In genomic region chr17:80124351-80124981, GRCh38 we compare ENCODE assay signal across 1 cellular context.
TF ChIP-seq lines count a peak whose summit lies in the region.

No MANE protein-coding gene starts in this region.

TF ChIP-seq in HepG2, 621 proteins besides CTCF, POLR2A, EP300 and RAD21 (continued from another document and continues in another):
- TF ChIP-seq ZNF687 (CRISPR knock-in tag; IDR thresholded peaks at IDR 0.05) = peak; percentile 52
- TF ChIP-seq ZFX (CRISPR knock-in tag; IDR thresholded peaks at IDR 0.05; ENCODE audit: low read depth) = peak; percentile 73
- peak; percentile 50 for TF ChIP-seq SAP130 (CRISPR knock-in tag; IDR thresholded peaks at IDR 0.05; ENCODE audit: low read depth)
- TF ChIP-seq KDM2A (CRISPR knock-in tag; IDR thresholded peaks at IDR 0.05; ENCODE audit: borderline replicate concordance, low read depth) = peak; percentile 46; the same call in 1 of the 2 replicates
- no peak for TF ChIP-seq ATF7 (IDR thresholded peaks at IDR 0.05)
- peak; percentile 67; the same call in 1 of the 2 replicates for TF ChIP-seq ATF7 (CRISPR knock-in tag; IDR thresholded peaks at IDR 0.05)
- peak; percentile 42; the same call in 1 of the 2 replicates for TF ChIP-seq ARID4A (CRISPR knock-in tag; IDR thresholded peaks at IDR 0.05; ENCODE audit: borderline replicate concordance)
- TF ChIP-seq ZNF891 (CRISPR knock-in tag; IDR thresholded peaks at IDR 0.05) = peak; percentile 35; the same call in 1 of the 2 replicates
- peak; percentile 60; the same call in 1 of the 2 replicates for TF ChIP-seq IKZF5 (CRISPR knock-in tag; IDR thresholded peaks at IDR 0.05)
- no peak for TF ChIP-seq HDAC6 (IDR thresholded peaks at IDR 0.05; ENCODE audit: low read depth, low read length)
- TF ChIP-seq GZF1 (CRISPR knock-in tag; IDR thresholded peaks at IDR 0.05) = no peak
- no peak for TF ChIP-seq ZBTB2 (CRISPR knock-in tag; IDR thresholded peaks at IDR 0.05; ENCODE audit: low read depth)
- no peak for TF ChIP-seq NPAS2 (CRISPR knock-in tag; IDR thresholded peaks at IDR 0.05; ENCODE audit: borderline replicate concordance)
- no peak for TF ChIP-seq SNAPC5 (CRISPR knock-in tag; IDR thresholded peaks at IDR 0.05; ENCODE audit: borderline replicate concordance)
- TF ChIP-seq TEAD3 (CRISPR knock-in tag; optimal IDR thresholded peaks at IDR 0.05; ENCODE audit: borderline replicate concordance) = no peak
- 0 out of 2 replicates have a peak, but pooled peaks have one; percentile 19 for TF ChIP-seq PHF21A (CRISPR knock-in tag; IDR thresholded peaks at IDR 0.05)
- TF ChIP-seq SALL2 (CRISPR knock-in tag; IDR thresholded peaks at IDR 0.05) = 0 out of 2 replicates have a peak, but pooled peaks have one; percentile 32
- TF ChIP-seq ZNF263 (CRISPR knock-in tag; IDR thresholded peaks at IDR 0.05) = peak; percentile 27; the same call in 1 of the 2 replicates
- TF ChIP-seq DNMT1 (CRISPR knock-in tag; IDR thresholded peaks at IDR 0.05) = peak; percentile 69; the same call in 1 of the 2 replicates
- TF ChIP-seq ZNF292 (CRISPR knock-in tag; IDR thresholded peaks at IDR 0.05; ENCODE audit: borderline replicate concordance, low read depth) = 0 out of 2 replicates have a peak, but pooled peaks have one; percentile 36
- peak; percentile 46; the same call in 1 of the 2 replicates for TF ChIP-seq ZKSCAN1 (IDR thresholded peaks at IDR 0.05; ENCODE audit: low read length)
- 0 out of 2 replicates have a peak, but pooled peaks have one; percentile 62 for TF ChIP-seq ZFP90 (CRISPR knock-in tag; IDR thresholded peaks at IDR 0.05; ENCODE audit: borderline replicate concordance)
- no peak for TF ChIP-seq TEAD2 (CRISPR knock-in tag; IDR thresholded peaks at IDR 0.05)
- peak; percentile 48; the same call in 1 of the 2 replicates for TF ChIP-seq HINFP (CRISPR knock-in tag; IDR thresholded peaks at IDR 0.05; ENCODE audit: low read depth)
- TF ChIP-seq YEATS2 (CRISPR knock-in tag; IDR thresholded peaks at IDR 0.05; ENCODE audit: borderline replicate concordance) = peak; percentile 30
- TF ChIP-seq ZFP37 (CRISPR knock-in tag; IDR thresholded peaks at IDR 0.05; ENCODE audit: borderline replicate concordance) = 0 out of 2 replicates have a peak, but pooled peaks have one; percentile 35
- TF ChIP-seq ELF3 (CRISPR knock-in tag; IDR thresholded peaks at IDR 0.05) = 0 out of 2 replicates have a peak, but pooled peaks have one; percentile 35
- 0 out of 2 replicates have a peak, but pooled peaks have one; percentile 33 for TF ChIP-seq ZNF556 (CRISPR knock-in tag; IDR thresholded peaks at IDR 0.05; ENCODE audit: borderline replicate concordance)
- TF ChIP-seq SALL1 (CRISPR knock-in tag; IDR thresholded peaks at IDR 0.05) = peak; percentile 39
- no peak for TF ChIP-seq PAX8 (CRISPR knock-in tag; IDR thresholded peaks at IDR 0.05; ENCODE audit: borderline replicate concordance)
- 0 out of 2 replicates have a peak, but pooled peaks have one; percentile 34 for TF ChIP-seq THRA (CRISPR knock-in tag; IDR thresholded peaks at IDR 0.05; ENCODE audit: borderline replicate concordance)
- TF ChIP-seq ELF1 (CRISPR knock-in tag; IDR thresholded peaks at IDR 0.05) = peak; percentile 57; the same call in 1 of the 2 replicates
- no peak for TF ChIP-seq HNF4A (CRISPR knock-in tag; IDR thresholded peaks at IDR 0.05)
- TF ChIP-seq ZNF547 (CRISPR knock-in tag; IDR thresholded peaks at IDR 0.05) = 0 out of 2 replicates have a peak, but pooled peaks have one; percentile 43
- TF ChIP-seq ZNF550 (CRISPR knock-in tag; IDR thresholded peaks at IDR 0.05; ENCODE audit: borderline replicate concordance) = no peak
- TF ChIP-seq ATF4 (CRISPR knock-in tag; IDR thresholded peaks at IDR 0.05) = no peak
- TF ChIP-seq KAT7 (CRISPR knock-in tag; IDR thresholded peaks at IDR 0.05; ENCODE audit: borderline replicate concordance) = no peak
- no peak for TF ChIP-seq ZFP41 (CRISPR knock-in tag; IDR thresholded peaks at IDR 0.05; ENCODE audit: borderline replicate concordance)
- TF ChIP-seq GATAD2A (CRISPR knock-in tag; IDR thresholded peaks at IDR 0.05) = peak; percentile 64
- peak; percentile 90 for TF ChIP-seq KAT2B (IDR thresholded peaks at IDR 0.05; ENCODE audit: borderline replicate concordance, low read depth, low read length)
- peak; percentile 97 for TF ChIP-seq XRCC5 (optimal IDR thresholded peaks at IDR 0.05; ENCODE audit: low read length)
- TF ChIP-seq STAG1 (CRISPR knock-in tag; IDR thresholded peaks at IDR 0.05) = peak; percentile 74
- TF ChIP-seq GRHL1 (CRISPR knock-in tag; conservative IDR thresholded peaks at IDR 0.05) = no peak
- peak; percentile 39; the same call in 1 of the 2 replicates for TF ChIP-seq IRF2 (CRISPR knock-in tag; IDR thresholded peaks at IDR 0.05)
- TF ChIP-seq ZNF781 (CRISPR knock-in tag; IDR thresholded peaks at IDR 0.05; ENCODE audit: borderline replicate concordance, not compliant biosample characterization) = peak; percentile 27
- 0 out of 2 replicates have a peak, but pooled peaks have one; percentile 48 for TF ChIP-seq KAT8 (CRISPR knock-in tag; IDR thresholded peaks at IDR 0.05)
- 0 out of 2 replicates have a peak, but pooled peaks have one; percentile 13 for TF ChIP-seq ZMYM3 (CRISPR knock-in tag; IDR thresholded peaks at IDR 0.05)
- 0 out of 2 replicates have a peak, but pooled peaks have one; percentile 34 for TF ChIP-seq HDAC1 (CRISPR knock-in tag; IDR thresholded peaks at IDR 0.05)
